Comparison of ENCODE assay signal across 27 cellular contexts in genomic region chr14:92630367-92630766, GRCh38.
"Had no signal": no experiment of that assay in that cellular context is flagged by ENCODE, and none has a peak within 500 bp of the region (broad histone marks: within the 10 kb centered on the region; RNA-seq: fewer than 3 reads in every experiment).

No MANE protein-coding gene starts in this region.

- H3K9me3 ChIP-seq: psoas muscle had no signal

- ATAC-seq: activated CD8-positive, alpha-beta T cell treated with anti-CD3 and anti-CD28 coated beads for 36 hours; activated T-cell treated with anti-CD3 and anti-CD28 coated beads, Interleukin-2, amount 50 U/mL, for 4 hours; activated T-helper 17 cell treated with anti-CD3 and anti-CD28 coated beads, Interleukin-2, amount 50 U/mL, for 72 hours; foreskin keratinocyte; psoas muscle; T-helper 17 cell had no signal

- H3K27me3 Mint-ChIP-seq: activated CD8-positive, alpha-beta T cell treated with anti-CD3 and anti-CD28 coated beads for 36 hours; activated T-helper 17 cell treated with anti-CD3 and anti-CD28 coated beads, Interleukin-2, amount 50 U/mL, for 72 hours; T-helper 17 cell; type B pancreatic cell had no signal

- H3K4me1 ChIP-seq: parathyroid adenoma, psoas muscle had no signal

- H3K27ac Mint-ChIP-seq: activated CD8-positive, alpha-beta T cell treated with anti-CD3 and anti-CD28 coated beads for 36 hours; activated T-helper 17 cell treated with anti-CD3 and anti-CD28 coated beads, Interleukin-2, amount 50 U/mL, for 72 hours; T-helper 17 cell; type B pancreatic cell had no signal

- H3K27me3 ChIP-seq: esophagus muscularis mucosa, foreskin keratinocyte, heart left ventricle had no signal

- DNase-seq: activated CD4-positive, alpha-beta T cell treated with anti-CD3 and anti-CD28 coated beads, Interleukin-2, amount 50 U/mL, for 1 hour; activated CD8-positive, alpha-beta T cell treated with anti-CD3 and anti-CD28 coated beads for 36 hours; activated gamma-delta T cell treated with Interleukin-2 at 50 U/mL for 16 hours; activated naive CD4-positive, alpha-beta T cell treated with anti-CD3 and anti-CD28 coated beads, Interleukin-2, amount 50 U/mL, for 16 hours; activated T-cell treated with anti-CD3 and anti-CD28 coated beads, Interleukin-2, amount 50 U/mL, for 4 hours; amygdala; caudate nucleus; dermis blood vessel endothelial cell; effector CD4-positive, alpha-beta T cell; foreskin keratinocyte; heart left ventricle; hypothalamus; kidney glomerular epithelial cell; left ventricle myocardium inferior; nucleus accumbens; psoas muscle; stimulated activated CD4-positive, alpha-beta T cell treated with anti-CD3 and anti-CD28 coated beads, Interleukin-2, amount 100 ng/mL, for 24 hours; stimulated activated naive CD4-positive, alpha-beta T cell treated with Interleukin-2 at 50 U/mL for 16 hours; T-helper 17 cell; T1000 had no signal

- H3K4me3 Mint-ChIP-seq: activated CD8-positive, alpha-beta T cell treated with anti-CD3 and anti-CD28 coated beads for 36 hours; activated T-cell treated with anti-CD3 and anti-CD28 coated beads, Interleukin-2, amount 50 U/mL, for 4 hours; activated T-helper 17 cell treated with anti-CD3 and anti-CD28 coated beads, Interleukin-2, amount 50 U/mL, for 72 hours; T-helper 17 cell; type B pancreatic cell had no signal

- H3K4me3 ChIP-seq: esophagus muscularis mucosa, heart left ventricle, left ventricle myocardium inferior, lung, psoas muscle, smooth muscle cell, thoracic aorta had no signal

- H3K27ac ChIP-seq: esophagus muscularis mucosa, foreskin keratinocyte, heart left ventricle, left ventricle myocardium inferior, parathyroid adenoma, psoas muscle, thoracic aorta had no signal
